1 cellular context compared by ENCODE assay signal in genomic region chr2:231546014-231546413, GRCh38.
A peak's percentile ranks its signal among the peaks of the same experiment; 100 is the strongest.
TF ChIP-seq lines count a peak whose summit lies in the region.

No MANE protein-coding gene starts in this region.

TF ChIP-seq in GM12878, 131 proteins besides CTCF, POLR2A, EP300 and RAD21:
- 0 out of 2 replicates have a peak, but pooled peaks have one; percentile 3 for TF ChIP-seq YY1 (IDR thresholded peaks at IDR 0.05; ENCODE audit: low read depth, low read length)
- no peak for TF ChIP-seq KLF5 (IDR thresholded peaks at IDR 0.05; ENCODE audit: partially characterized antibody)
